In genomic region chrX:70033348-70033747, GRCh38 we compare ENCODE assay signal across 8 cellular contexts. TPM values are rescaled to one million over a fixed set of nuclear protein-coding genes. Genes with fewer than 3 reads are reported as not detected.
DNase-seq lines count a peak whose midpoint lies in the region; ATAC-seq and TF ChIP-seq lines count a peak whose summit lies in the region.

No MANE protein-coding gene starts in this region.

- H3K9me3 ChIP-seq in SK-N-SH: no peaks in the 10 kb centered on the region
- H3K9me3 ChIP-seq in smooth muscle cell (replicated peaks; ENCODE audit: low read depth): no peaks in the 10 kb centered on the region

- no peaks in the 10 kb centered on the region for H3K9me2 ChIP-seq in SK-N-SH

- H3K4me1 ChIP-seq in SK-N-SH (ENCODE audit: control insufficient read depth in 1 of 2, insufficient read depth in 2 of 2, low read depth in 1 of 2, low read length in 1 of 2) (no peaks in the 10 kb centered on the region), smooth muscle cell (ENCODE audit: low read depth) (no peaks in the 10 kb centered on the region)

- ATAC-seq in HG03103 (IDR thresholded peaks at IDR 0.05; ENCODE audit: low read depth, unreplicated experiment): peak; percentile 75

- no peaks in the 10 kb centered on the region for H3K79me2 ChIP-seq in SK-N-SH (ENCODE audit: insufficient read depth)
- H3K79me2 ChIP-seq in smooth muscle cell (ENCODE audit: low read depth): no peaks in the 10 kb centered on the region

- POLR2A ChIA-PET in SK-N-SH (lab: Yijun Ruan, JAX): no interaction called here

- H3F3A ChIP-seq in SK-N-SH (replicated peaks; ENCODE audit: insufficient read depth) (no peaks in the 10 kb centered on the region), smooth muscle cell (ENCODE audit: low read depth) (no peaks in the 10 kb centered on the region)

- H4K20me1 ChIP-seq in SK-N-SH (ENCODE audit: insufficient read depth): no peaks in the 10 kb centered on the region
- H4K20me1 ChIP-seq in smooth muscle cell (ENCODE audit: low read depth): no peaks in the 10 kb centered on the region

- no peak for TF ChIP-seq EP300 in SK-N-SH (IDR thresholded peaks at IDR 0.05; ENCODE audit: borderline replicate concordance in 1 of 2, low read depth in 1 of 2, low read length in 1 of 2)

- H3K36me3 ChIP-seq in SK-N-SH (replicated peaks in 1 of 2; ENCODE audit: control insufficient read depth in 1 of 2, insufficient read depth in 2 of 2, low read length in 1 of 2) (no peaks in the 10 kb centered on the region), smooth muscle cell (ENCODE audit: low read depth) (no peaks in the 10 kb centered on the region)

- TF ChIP-seq RAD21 in SK-N-SH (IDR thresholded peaks at IDR 0.05; ENCODE audit: low read length): peak; percentile 63

- H3K27me3 ChIP-seq in SK-N-SH (ENCODE audit: insufficient read depth): no peaks in the 10 kb centered on the region; the same call in 1 of the 2 replicates
- H3K27me3 ChIP-seq in smooth muscle cell (ENCODE audit: low read depth): no peaks in the 10 kb centered on the region

- H2AFZ ChIP-seq in SK-N-SH (ENCODE audit: low read depth) (no peak overlapping the region), smooth muscle cell (ENCODE audit: low read depth) (no peak overlapping the region)

- no peak overlapping the region for H3K4me3 ChIP-seq in AG10803 (ENCODE audit: low read length)
- H3K4me3 ChIP-seq in SK-N-SH (ENCODE audit: low read depth in 2 of 2, low read length in 1 of 2): no peak overlapping the region
- H3K4me3 ChIP-seq in smooth muscle cell: no peak overlapping the region

- TF ChIP-seq CTCF in AG10803 (conservative IDR thresholded peaks at IDR 0.05; ENCODE audit: low read length) (peak; percentile 64), GM10266 (IDR thresholded peaks at IDR 0.05; ENCODE audit: control insufficient read depth, insufficient read depth, low read depth, missing control alignments) (peak; percentile 43), SK-N-SH (IDR thresholded peaks at IDR 0.05) (peak; percentile 77), smooth muscle cell (IDR thresholded peaks at IDR 0.05; ENCODE audit: borderline replicate concordance, insufficient read depth, poor library complexity, severe bottlenecking) (peak; percentile 49)

- H3K27ac ChIP-seq in SK-N-SH (ENCODE audit: low read depth in 2 of 2, low read length in 1 of 2): no peak overlapping the region
- H3K27ac ChIP-seq in smooth muscle cell (ENCODE audit: low read depth): no peak overlapping the region

- WGBS in SK-N-SH (ENCODE audit: low lambda C conversion rate): 24% methylated on average over 8 of the region's 8 CpGs
- WGBS in smooth muscle cell (ENCODE audit: low lambda C conversion rate): 59% methylated on average over 8 of the region's 8 CpGs

- no peak overlapping the region for H3K4me2 ChIP-seq in SK-N-SH
- no peak overlapping the region for H3K4me2 ChIP-seq in smooth muscle cell

- CTCF ChIA-PET in SK-N-SH (lab: Yijun Ruan, JAX): interaction anchor here (0.6 to 4.9 kb wide), 15 partner anchors 8 to 1211 kb away, joined by 3 to 47 read pairs (median 5); partner anchors contain the start of gene IGBP1

- DNase-seq in AG10803 (ENCODE audit: low read depth): peak; percentile 16
- DNase-seq in GM10266 (ENCODE audit: extremely low spot score): peak; percentile 22
- DNase-seq in SK-N-SH: peak; percentile 52
- DNase-seq in fibroblast of gingiva (ENCODE audit: low read depth): peak; percentile 2
- no peak for DNase-seq in smooth muscle cell (lab: John Stamatoyannopoulos, UW; ENCODE audit: unreplicated experiment)
- no peak for DNase-seq in DMS79 treated with DMSO at 0.1 percent for 48 hours (lab: John Stamatoyannopoulos, UW)
- no peak for DNase-seq in NCI-H446 treated with DMSO at 0.1 percent for 48 hours (lab: John Stamatoyannopoulos, UW)

- H3K9ac ChIP-seq in SK-N-SH (no peak overlapping the region), smooth muscle cell (ENCODE audit: low read depth) (no peak overlapping the region)

TF ChIP-seq in SK-N-SH, 30 proteins besides CTCF, POLR2A, EP300 and RAD21:
- TF ChIP-seq POLR2AphosphoS5 (IDR thresholded peaks at IDR 0.05; ENCODE audit: low read depth, low read length) (no peak), SMC3 (IDR thresholded peaks at IDR 0.05; ENCODE audit: low read depth, low read length) (peak; percentile 57), RFX5 (IDR thresholded peaks at IDR 0.05; ENCODE audit: low read length) (no peak), JUND (IDR thresholded peaks at IDR 0.05) (no peak), GATA2 (CRISPR knock-in tag; IDR thresholded peaks at IDR 0.05) (no peak), EZH2phosphoT487 (IDR thresholded peaks at IDR 0.05; ENCODE audit: borderline replicate concordance, low read depth) (no peak), NFIC (IDR thresholded peaks at IDR 0.05; ENCODE audit: borderline replicate concordance) (no peak), ELF1 (IDR thresholded peaks at IDR 0.05) (peak; percentile 48; the same call in 1 of the 2 replicates), PBX3 (IDR thresholded peaks at IDR 0.05) (no peak), MXI1 (IDR thresholded peaks at IDR 0.05; ENCODE audit: low read depth, low read length) (no peak)

RNA-seq across cellular contexts. Expression of gene AWAT2, which starts 16.4 kb away (rescaled TPM):
- polyA plus RNA-seq in SK-N-SH (2012; rRNA removed) (0.13 and 0.15 TPM in 2 replicates), smooth muscle cell (not detected in 2 replicates)
- polyA plus RNA-seq in SK-N-SH (2012; cell fraction: cytosol; rRNA removed): 0.08 and 0.18 TPM in 2 replicates
- polyA plus RNA-seq in SK-N-SH (2012; cell fraction: nucleus; rRNA removed): 0.32 and 0.48 TPM in 2 replicates
- total RNA-seq in smooth muscle cell: 0.27 TPM in 1 of 2 replicates, not detected in the other

RNA-seq across cellular contexts. Expression of gene OTUD6A, which starts 28.9 kb away (rescaled TPM):
- polyA plus RNA-seq in SK-N-SH (2012; rRNA removed) (not detected in 2 replicates), smooth muscle cell (not detected in 2 replicates)
- polyA plus RNA-seq in SK-N-SH (2012; cell fraction: cytosol; rRNA removed): not detected in 2 replicates
- 0.06 TPM in 1 of 2 replicates, not detected in the other for polyA plus RNA-seq in SK-N-SH (2012; cell fraction: nucleus; rRNA removed)
- not detected in 2 replicates for total RNA-seq in smooth muscle cell

Comparison
In these comparisons a context has a peak if more than half of its experiments do, and no peak if none do; other contexts are left out.
1. DNase-seq: peak in AG10803 (single experiment), GM10266 (single experiment), SK-N-SH (single experiment) and fibroblast of gingiva (single experiment); none in smooth muscle cell (single experiment), DMS79 treated with DMSO at 0.1 percent for 48 hours (single experiment) and NCI-H446 treated with DMSO at 0.1 percent for 48 hours (single experiment).
2. Peak in every context shown above with its lines, with median percentiles within 50 percentile points of each other: CTCF ChIP-seq.